ENCODE assay signal across 8 cellular contexts in genomic region chr3:47162695-47163022, GRCh38. TPM values are rescaled to one million over a fixed set of nuclear protein-coding genes. Genes with fewer than 3 reads are reported as not detected.
DNase-seq lines count a peak whose midpoint lies in the region; ATAC-seq and TF ChIP-seq lines count a peak whose summit lies in the region.

No MANE protein-coding gene starts in this region.

- H2AFZ ChIP-seq in mammary epithelial cell (ENCODE audit: low read depth, low read length) = peak overlapping the region; percentile 99
- no peak overlapping the region for H2AFZ ChIP-seq in mesenchymal stem cell (ENCODE audit: low read depth, low read length)

- peak overlapping the region; percentile 88 for H3K9ac ChIP-seq in mammary epithelial cell (ENCODE audit: insufficient read depth, low read length)
- peak overlapping the region; percentile 98 for H3K9ac ChIP-seq in mesenchymal stem cell (ENCODE audit: low read length)

- H3K18ac ChIP-seq in mesenchymal stem cell (ENCODE audit: low read depth in 1 of 2, low read length in 2 of 2) = no peak overlapping the region

- H2BK5ac ChIP-seq in mesenchymal stem cell (ENCODE audit: low read depth, low read length, poor library complexity, severe bottlenecking) = no peak overlapping the region

- H3K4me1 ChIP-seq in mammary epithelial cell (ENCODE audit: insufficient read depth, low read length) (peaks cover 13% of the 10 kb centered on the region), mesenchymal stem cell (ENCODE audit: control insufficient read depth, insufficient read depth, low read depth, low read length) (peaks cover 7% of the 10 kb centered on the region)

- peaks cover 65% of the 10 kb centered on the region for H3K4me1 Mint-ChIP-seq in CD14-positive monocyte

- no peak for TF ChIP-seq CTCF in CD14-positive monocyte (IDR thresholded peaks at IDR 0.05)
- no peak for TF ChIP-seq CTCF in mammary epithelial cell (conservative IDR thresholded peaks at IDR 0.05 in 1 of 2, IDR thresholded peaks at IDR 0.05 in 1 of 2; ENCODE audit: extremely low read depth in 1 of 2, insufficient read depth in 1 of 2, low read depth in 1 of 2, low read length in 2 of 2)

- H2BK12ac ChIP-seq in mesenchymal stem cell (ENCODE audit: low read length in 2 of 2) = no peak overlapping the region

- H4K8ac ChIP-seq in mesenchymal stem cell (ENCODE audit: low read length) = no peak overlapping the region

- H3K9me3 Mint-ChIP-seq in CD14-positive monocyte = peaks cover 0 to 1% (median 0%) of the 10 kb centered on the region in 7 donors

- peaks cover 8% of the 10 kb centered on the region for H3K79me1 ChIP-seq in mesenchymal stem cell (replicated peaks; ENCODE audit: low read length, poor library complexity, severe bottlenecking)

- H4K20me1 ChIP-seq in mammary epithelial cell (ENCODE audit: insufficient read depth, low read length) = peaks cover 2% of the 10 kb centered on the region

- peak overlapping the region; percentile 88 to 98 (median 94) for H3K27ac Mint-ChIP-seq in CD14-positive monocyte

- H3K27me3 ChIP-seq in mammary epithelial cell (ENCODE audit: insufficient read depth, low read length) (no peaks in the 10 kb centered on the region), mesenchymal stem cell (ENCODE audit: control insufficient read depth in 1 of 2, insufficient read depth in 1 of 2, low read length in 2 of 2) (no peaks in the 10 kb centered on the region)

- WGBS in mammary epithelial cell (ENCODE audit: low coverage, missing lambda C conversion rate) = 1% methylated on average over 6 of the region's 6 CpGs
- WGBS in mesenchymal stem cell = 0% methylated on average over 5 of the region's 6 CpGs

- ATAC-seq in HG02885 (IDR thresholded peaks at IDR 0.05; ENCODE audit: poor library complexity, unreplicated experiment) = no peak

- in situ Hi-C loops in mammary epithelial cell (cut with MboI; ENCODE audit: low sequenced_read_pairs in 2 of 2) = no loop called here

- TSS peak; percentile 35 for BruUV-seq in mammary epithelial cell (replicated peaks; lab: Mats Ljungman, UMichigan)

- H3K9me3 ChIP-seq in KOPT-K1 (ENCODE audit: insufficient read depth, low read length, poor library complexity, severe bottlenecking) (no peaks in the 10 kb centered on the region), mammary epithelial cell (replicated peaks; ENCODE audit: insufficient read depth, low read length) (no peaks in the 10 kb centered on the region), mesenchymal stem cell (ENCODE audit: control insufficient read depth, low read length) (no peaks in the 10 kb centered on the region)

- no peak overlapping the region for H3K14ac ChIP-seq in mesenchymal stem cell (ENCODE audit: low read length in 2 of 2)

- H2BK15ac ChIP-seq in mesenchymal stem cell (ENCODE audit: low read depth, poor library complexity, severe bottlenecking) = no peak overlapping the region

- H2BK120ac ChIP-seq in mesenchymal stem cell (ENCODE audit: low read depth, low read length) = no peak overlapping the region

- H4K91ac ChIP-seq in mesenchymal stem cell (ENCODE audit: low read length) = no peak overlapping the region

- no peak overlapping the region for H2AK5ac ChIP-seq in mesenchymal stem cell (ENCODE audit: low read length, severe bottlenecking)

- dilution Hi-C loops in mammary epithelial cell (cut with HindIII; ENCODE audit: low sequenced_read_pairs) = no loop called here

- H3K4ac ChIP-seq in mesenchymal stem cell (ENCODE audit: low read depth in 1 of 2, low read length in 2 of 2) = no peak overlapping the region

- H3K36me3 Mint-ChIP-seq in CD14-positive monocyte = peaks cover 2 to 5% of the 10 kb centered on the region in 2 donors

- CTCF ChIA-PET in mammary epithelial cell (lab: Charles Lee; ENCODE audit: low non-redundant PET) = no interaction called here

- peaks cover 4% of the 10 kb centered on the region; the same call in 1 of the 2 replicates for H3K36me3 ChIP-seq in KOPT-K1 (ENCODE audit: insufficient read depth, low read length)
- no peaks in the 10 kb centered on the region for H3K36me3 ChIP-seq in mammary epithelial cell (ENCODE audit: insufficient read depth, low read length)
- no peaks in the 10 kb centered on the region for H3K36me3 ChIP-seq in mesenchymal stem cell (ENCODE audit: control insufficient read depth in 1 of 2, insufficient read depth in 2 of 2, low read depth in 1 of 2, low read length in 2 of 2)

- H3K27ac ChIP-seq in KOPT-K1 (ENCODE audit: low read depth, low read length, poor library complexity, severe bottlenecking) (peak overlapping the region; percentile 77), mammary epithelial cell (ENCODE audit: insufficient read depth, low read depth, low read length) (peak overlapping the region; percentile 77), mesenchymal stem cell (ENCODE audit: low read length, poor library complexity, severe bottlenecking) (peak overlapping the region; percentile 74)

- peaks cover 94% of the 10 kb centered on the region for H3K79me2 ChIP-seq in mammary epithelial cell (ENCODE audit: insufficient read depth, low read length)

- DNase-seq in CD14-positive monocyte (ENCODE audit: low spot score) (no peak), mammary epithelial cell (peak; percentile 20), mesenchymal stem cell (peak; percentile 43), NCI-H1694 treated with DMSO at 0.1 percent for 48 hours (lab: John Stamatoyannopoulos, UW) (no peak), retina (no peak), NCI-H446 (lab: John Stamatoyannopoulos, UW) (no peak)

- H3K4me3 ChIP-seq in mammary epithelial cell (replicated peaks in 1 of 3; ENCODE audit: insufficient read depth in 1 of 3, low read depth in 2 of 3, low read length in 3 of 3) (peak overlapping the region; percentile 92 to 99 (median 95)), mesenchymal stem cell (ENCODE audit: insufficient read depth in 1 of 2, low read depth in 1 of 2, low read length in 2 of 2) (peak overlapping the region in 1 of 2 experiments; percentile 93)

- H3K4me3 Mint-ChIP-seq in CD14-positive monocyte = peak overlapping the region; percentile 97

- peaks cover 0 to 3% (median 0%) of the 10 kb centered on the region in 3 donors for H3K27me3 Mint-ChIP-seq in CD14-positive monocyte (ENCODE audit: low read depth in 3 of 3)

- H3K4me2 ChIP-seq in mammary epithelial cell (ENCODE audit: insufficient read depth, low read depth, low read length) = peak overlapping the region; percentile 67
- H3K4me2 ChIP-seq in mesenchymal stem cell (ENCODE audit: low read length, poor library complexity, severe bottlenecking) = peak overlapping the region; percentile 75

- intact Hi-C loops in CD14-positive monocyte (cut with micrococcal nuclease) (loop anchor here (10.0 kb wide), 1 partner anchor 122 kb away; the partner anchor contains the start of genes KIF9 (in 2 of the 2) and KLHL18 (in 2 of the 2)), mammary epithelial cell (cut with micrococcal nuclease) (loop anchor here (5.0 to 10.0 kb wide), 3 partner anchors 120 to 212 kb away; partner anchors contain the start of genes KIF9 and KLHL18)

- no peak overlapping the region for H3K23ac ChIP-seq in mesenchymal stem cell (ENCODE audit: low read length in 2 of 2)

RNA-seq across cellular contexts. Expression of gene SETD2, which starts 1.3 kb away (rescaled TPM):
- polyA plus RNA-seq in CD14-positive monocyte (1 to 10 TPM; 3.1 to 7.5 TPM), mammary epithelial cell (12.2 TPM)
- 10 to 100 TPM; 27.7 to 36.5 TPM for total RNA-seq in mammary epithelial cell
- polyA minus RNA-seq in mammary epithelial cell = 48.1 TPM
- polyA plus RNA-seq in mesenchymal stem cell (2013, experiment 1 of 2) = 14.6 TPM
- polyA plus RNA-seq in mesenchymal stem cell (2013, experiment 2 of 2) = 14.2 TPM

Comparison
In these comparisons a context has a peak if more than half of its experiments do, and no peak if none do; other contexts are left out.
1. DNase-seq: peak in mammary epithelial cell (single experiment) and mesenchymal stem cell (single experiment); none in CD14-positive monocyte (single experiment), NCI-H1694 treated with DMSO at 0.1 percent for 48 hours (single experiment), retina (single experiment) and NCI-H446 (0 of 2).
2. Peak in every context shown above with its lines, with median percentiles within 50 percentile points of each other: H3K27ac ChIP-seq.